Comparison of ENCODE assay signal across 30 cellular contexts in genomic region chr2:116645155-116645554, GRCh38.
"Had no signal": no experiment of that assay in that cellular context is flagged by ENCODE, and none has a peak within 500 bp of the region (broad histone marks: within the 10 kb centered on the region; RNA-seq: fewer than 3 reads in every experiment).

No MANE protein-coding gene starts in this region.

- H3K4me1 ChIP-seq: ascending aorta had no signal

- H3K4me3 ChIP-seq: ascending aorta, cardiac muscle cell had no signal

- H3K27me3 ChIP-seq: ascending aorta, cardiac muscle cell had no signal

- H3K36me3 ChIP-seq: ascending aorta, cardiac muscle cell had no signal

- H3K27ac ChIP-seq: ascending aorta, cardiac muscle cell, VCaP had no signal

- H3K9me3 ChIP-seq: ascending aorta had no signal

- ATAC-seq: activated CD8-positive, alpha-beta memory T cell treated with anti-CD3 and anti-CD28 coated beads, Interleukin-2, amount 10 ng/mL, durations not matched to agents 7 days and 5 days; activated CD8-positive, alpha-beta T cell treated with anti-CD3 and anti-CD28 coated beads, Interleukin-2, amount 10 ng/mL, durations not matched to agents 7 days and 5 days; activated naive CD8-positive, alpha-beta T cell treated with anti-CD3 and anti-CD28 coated beads, Interleukin-2, amount 50 U/mL, for 24 hours had no signal

- FAIRE-seq: bronchial epithelial cell, TTC549 had no signal

- DNase-seq: activated B cell treated with CpG ODN at 0.5 μM for 24 hours; activated CD4-positive, alpha-beta memory T cell treated with anti-CD3 and anti-CD28 coated beads, Interleukin-2, amount 10 ng/mL, durations not matched to agents 7 days and 5 days; activated CD4-positive, alpha-beta T cell treated with anti-CD3 and anti-CD28 coated beads for 4 hours; activated CD4-positive, alpha-beta T cell treated with anti-CD3 and anti-CD28 coated beads, Interleukin-2, amount 10 ng/mL, durations not matched to agents 24 days and 14 days; activated CD4-positive, alpha-beta T cell treated with anti-CD3 and anti-CD28 coated beads, Interleukin-2, amount 50 U/mL, for 48 hours; activated CD4-positive, CD25-positive, alpha-beta regulatory T cell treated with anti-CD3 and anti-CD28 coated beads, Interleukin-2, amount 50 U/mL, for 72 hours; activated CD8-positive, alpha-beta memory T cell treated with anti-CD3 and anti-CD28 coated beads for 24 hours; activated CD8-positive, alpha-beta memory T cell treated with anti-CD3 and anti-CD28 coated beads, Interleukin-2, amount 10 ng/mL, durations not matched to agents 7 days and 5 days; activated CD8-positive, alpha-beta memory T cell treated with anti-CD3 and anti-CD28 coated beads, Interleukin-2, amount 50 U/mL, for 48 hours; activated CD8-positive, alpha-beta T cell treated with anti-CD3 and anti-CD28 coated beads, Interleukin-2, amount 10 ng/mL, durations not matched to agents 7 days and 5 days; activated effector memory CD4-positive, alpha-beta T cell treated with Interleukin-2 at 50 U/mL for 16 hours; activated gamma-delta T cell; activated naive CD4-positive, alpha-beta T cell treated with anti-CD3 and anti-CD28 coated beads, Interleukin-2, amount 10 ng/mL, durations not matched to agents 7 days and 5 days; activated naive CD4-positive, alpha-beta T cell treated with Interleukin-2 at 50 U/mL for 16 hours; activated naive CD8-positive, alpha-beta T cell treated with anti-CD3 and anti-CD28 coated beads, Interleukin-2, amount 10 ng/mL, durations not matched to agents 7 days and 5 days; activated naive CD8-positive, alpha-beta T cell treated with anti-CD3 and anti-CD28 coated beads, Interleukin-2, amount 50 U/mL, for 24 hours; activated T-cell treated with anti-CD3 and anti-CD28 coated beads, Interleukin-2, amount 50 U/mL, for 24 hours; activated T-cell treated with anti-CD3 and anti-CD28 coated beads, Interleukin-2, amount 50 U/mL, for 48 hours; amygdala; anterior cingulate cortex; caudate nucleus; cerebellar nuclear complex; T-helper 1 cell; T-helper 2 cell; T-helper 9 cell had no signal
